16 cellular contexts compared by ENCODE assay signal in the genomic region with DNA sequence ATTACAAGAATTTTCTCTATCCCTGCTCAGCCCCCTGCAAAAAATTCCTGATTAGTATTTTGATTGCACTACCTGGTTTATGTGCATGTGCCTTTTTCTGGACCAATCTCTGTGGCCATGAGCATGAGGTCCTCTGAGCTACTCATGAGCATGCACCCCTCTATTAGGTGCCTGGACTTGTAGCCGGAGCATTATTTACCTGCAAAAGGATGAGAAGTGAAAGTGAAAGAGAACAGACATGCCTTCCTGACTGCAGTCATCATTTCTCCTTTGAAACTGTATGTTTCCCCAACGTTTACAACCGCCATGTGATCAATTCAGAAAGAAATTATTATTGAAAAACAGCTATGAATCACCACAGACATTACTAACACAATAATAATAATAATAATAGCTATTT.
DNase-seq lines count a peak whose midpoint lies in the region; ATAC-seq, FAIRE-seq and TF ChIP-seq lines count a peak whose summit lies in the region.
"Had no signal": no experiment of that assay in that cellular context is flagged by ENCODE, and none has a peak within 500 bp of the region (broad histone marks: within the 10 kb centered on the region; RNA-seq: fewer than 3 reads in every experiment).

No MANE protein-coding gene starts in this region.

- H3K4me1 ChIP-seq in RWPE2 (ENCODE audit: insufficient read depth, poor library complexity, severe bottlenecking) (peaks cover 2% of the 10 kb centered on the region), right lobe of liver (no peaks in the 10 kb centered on the region), mucosa of descending colon (ENCODE audit: low read depth) (no peaks in the 10 kb centered on the region)
- H3K4me1 ChIP-seq: adrenal gland, colonic mucosa had no signal

- H3K4me3 Mint-ChIP-seq in activated CD8-positive, alpha-beta memory T cell treated with anti-CD3 and anti-CD28 coated beads, Interleukin-2, amount 10 ng/mL, durations not matched to agents 7 days and 5 days = peak overlapping the region; percentile 28
- H3K4me3 Mint-ChIP-seq: naive B cell had no signal

- H3K27me3 Mint-ChIP-seq in activated CD8-positive, alpha-beta memory T cell treated with anti-CD3 and anti-CD28 coated beads, Interleukin-2, amount 10 ng/mL, durations not matched to agents 7 days and 5 days = no peaks in the 10 kb centered on the region
- H3K27me3 Mint-ChIP-seq: naive B cell had no signal

- peaks cover 9% of the 10 kb centered on the region for H3K9me3 Mint-ChIP-seq in activated CD8-positive, alpha-beta memory T cell treated with anti-CD3 and anti-CD28 coated beads, Interleukin-2, amount 10 ng/mL, durations not matched to agents 7 days and 5 days (ENCODE audit: low read depth)

- no peak for TF ChIP-seq CTCF in RWPE2 (IDR thresholded peaks at IDR 0.05; ENCODE audit: poor library complexity, severe bottlenecking)
- TF ChIP-seq CTCF in right lobe of liver (IDR thresholded peaks at IDR 0.05) = no peak
- no peak for TF ChIP-seq CTCF in mucosa of descending colon (IDR thresholded peaks at IDR 0.05)

- H3K4me1 Mint-ChIP-seq in activated CD8-positive, alpha-beta memory T cell treated with anti-CD3 and anti-CD28 coated beads, Interleukin-2, amount 10 ng/mL, durations not matched to agents 7 days and 5 days = no peaks in the 10 kb centered on the region
- H3K4me1 Mint-ChIP-seq: naive B cell had no signal

- no peak overlapping the region for H3K4me3 ChIP-seq in RWPE2 (ENCODE audit: severe bottlenecking)
- peak overlapping the region in 2 of 3 donors; percentile 13 to 30 for H3K4me3 ChIP-seq in right lobe of liver
- no peak overlapping the region for H3K4me3 ChIP-seq in mucosa of descending colon
- H3K4me3 ChIP-seq: adrenal gland, colonic mucosa had no signal

- DNase-seq in activated CD8-positive, alpha-beta memory T cell treated with anti-CD3 and anti-CD28 coated beads, Interleukin-2, amount 10 ng/mL, durations not matched to agents 7 days and 5 days = no peak
- no peak for DNase-seq in activated CD8-positive, alpha-beta memory T cell treated with anti-CD3 and anti-CD28 coated beads, Interleukin-2, amount 50 U/mL, for 4 hours
- no peak for DNase-seq in RWPE2 (ENCODE audit: low spot score)
- no peak for DNase-seq in right lobe of liver
- no peak for DNase-seq in mucosa of descending colon
- no peak for DNase-seq in H54 (ENCODE audit: insufficient read length, low spot score)
- DNase-seq: activated CD4-positive, alpha-beta T cell treated with anti-CD3 and anti-CD28 coated beads for 1 hour; activated T-cell treated with anti-CD3 and anti-CD28 coated beads, Interleukin-2, amount 50 U/mL, for 1 hour; adrenal gland; colonic mucosa; erythroblast; naive B cell; NCI-H2171 treated with DMSO at 0.1 percent for 48 hours; SW 1271 had no signal

- H3K27ac Mint-ChIP-seq in activated CD8-positive, alpha-beta memory T cell treated with anti-CD3 and anti-CD28 coated beads, Interleukin-2, amount 10 ng/mL, durations not matched to agents 7 days and 5 days = no peak overlapping the region
- H3K27ac Mint-ChIP-seq: naive B cell had no signal

- H3K27ac ChIP-seq in RWPE2 (ENCODE audit: poor library complexity, severe bottlenecking) (no peak overlapping the region), right lobe of liver (no peak overlapping the region)
- H3K27ac ChIP-seq: adrenal gland, colonic mucosa had no signal

- H3K36me3 Mint-ChIP-seq in activated CD8-positive, alpha-beta memory T cell treated with anti-CD3 and anti-CD28 coated beads, Interleukin-2, amount 10 ng/mL, durations not matched to agents 7 days and 5 days = no peaks in the 10 kb centered on the region
- H3K36me3 Mint-ChIP-seq: naive B cell had no signal

- intact Hi-C loops in right lobe of liver (cut with DNase I) (no loop called here), mucosa of descending colon (cut with DNase I, micrococcal nuclease) (no loop called here)

- H3K9me3 ChIP-seq in RWPE2 (ENCODE audit: severe bottlenecking) (no peaks in the 10 kb centered on the region), right lobe of liver (no peaks in the 10 kb centered on the region), mucosa of descending colon (no peaks in the 10 kb centered on the region)
- H3K9me3 ChIP-seq: adrenal gland, colonic mucosa had no signal

- no peaks in the 10 kb centered on the region for H3K36me3 ChIP-seq in RWPE2 (ENCODE audit: low read depth)
- H3K36me3 ChIP-seq in right lobe of liver = no peaks in the 10 kb centered on the region
- H3K36me3 ChIP-seq in mucosa of descending colon (ENCODE audit: low read depth) = no peaks in the 10 kb centered on the region
- H3K36me3 ChIP-seq: adrenal gland, colonic mucosa had no signal

- CTCF ChIA-PET in activated CD8-positive, alpha-beta memory T cell treated with anti-CD3 and anti-CD28 coated beads, Interleukin-2, amount 10 ng/mL, durations not matched to agents 7 days and 5 days (lab: Charles Lee) = no interaction called here

- TF ChIP-seq POLR2A in right lobe of liver (IDR thresholded peaks at IDR 0.05) (no peak), H54 (IDR thresholded peaks at IDR 0.05; ENCODE audit: low read depth, low read length) (no peak)

- H3K27me3 ChIP-seq in RWPE2 (ENCODE audit: insufficient read depth, poor library complexity, severe bottlenecking) = no peaks in the 10 kb centered on the region
- H3K27me3 ChIP-seq in right lobe of liver = no peaks in the 10 kb centered on the region
- H3K27me3 ChIP-seq: adrenal gland, colonic mucosa had no signal

- WGBS in right lobe of liver (ENCODE audit: insufficient coverage, low coverage, low lambda C conversion rate, missing lambda C conversion rate) = 19% methylated on average over 3 of the region's 3 CpGs

- no peak for FAIRE-seq in H54 (lab: Jason Lieb, UNC)

- ATAC-seq in activated CD8-positive, alpha-beta memory T cell treated with anti-CD3 and anti-CD28 coated beads, Interleukin-2, amount 10 ng/mL, durations not matched to agents 7 days and 5 days = no peak
- ATAC-seq in HG03565 (IDR thresholded peaks at IDR 0.05; ENCODE audit: unreplicated experiment) = peak; percentile 77
- peak; percentile 44; the same call in 1 of the 3 replicates for ATAC-seq in RWPE2 (ENCODE audit: low read depth)
- peak; percentile 81 to 91 (median 82) for ATAC-seq in right lobe of liver
- ATAC-seq in mucosa of descending colon = no peak
- no peak for ATAC-seq in GM21737 (IDR thresholded peaks at IDR 0.05; ENCODE audit: unreplicated experiment)

Comparison
In these comparisons a context has a peak if more than half of its experiments do, and no peak if none do; other contexts are left out.
1. ATAC-seq: peak in HG03565 (single experiment), RWPE2 (single experiment) and right lobe of liver (4 of 4); none in activated CD8-positive, alpha-beta memory T cell treated with anti-CD3 and anti-CD28 coated beads, Interleukin-2, amount 10 ng/mL, durations not matched to agents 7 days and 5 days (single experiment), mucosa of descending colon (single experiment) and GM21737 (single experiment).
2. H3K4me3 ChIP-seq: peak in right lobe of liver (2 of 3); none in RWPE2 (single experiment) and mucosa of descending colon (single experiment).